12 cellular contexts compared by ENCODE assay signal in genomic region chr15:48939686-48940085, GRCh38. TPM values are rescaled to one million over a fixed set of nuclear protein-coding genes. Genes with fewer than 3 reads are reported as not detected.
DNase-seq lines count a peak whose midpoint lies in the region; TF ChIP-seq lines count a peak whose summit lies in the region.
"Had no signal": no experiment of that assay in that cellular context is flagged by ENCODE, and none has a peak within 500 bp of the region (broad histone marks: within the 10 kb centered on the region; RNA-seq: fewer than 3 reads in every experiment).

No MANE protein-coding gene starts in this region.

- peaks cover 46% of the 10 kb centered on the region for H3K4me1 Mint-ChIP-seq in activated T-helper 2 cell treated with anti-CD3 and anti-CD28 coated beads, Interferon-gamma antibody, Interleukin-2, Interleukin-4, amounts not matched to agents 10 μg/mL and 5 μg/mL and 100 μg/mL, durations not matched to agents 14 hours and 24 hours and 36 hours (ENCODE audit: low read depth)

- no peaks in the 10 kb centered on the region for H3K9me3 ChIP-seq in HEK293 (ENCODE audit: control insufficient read depth, insufficient read depth, low read depth, low read length)
- H3K9me3 ChIP-seq in ascending aorta: no peaks in the 10 kb centered on the region
- H3K9me3 ChIP-seq: gastroesophageal sphincter had no signal

- H3K4me3 ChIP-seq in HEK293 (ENCODE audit: low read depth, low read length) (no peak overlapping the region), ascending aorta (no peak overlapping the region)
- H3K4me3 ChIP-seq: gastroesophageal sphincter had no signal

- peaks cover 9% of the 10 kb centered on the region for H3K9me3 Mint-ChIP-seq in activated T-helper 2 cell treated with anti-CD3 and anti-CD28 coated beads, Interferon-gamma antibody, Interleukin-2, Interleukin-4, amounts not matched to agents 10 μg/mL and 5 μg/mL and 100 μg/mL, durations not matched to agents 14 hours and 24 hours and 36 hours

- peak overlapping the region; percentile 14 for H3K27ac Mint-ChIP-seq in activated T-helper 2 cell treated with anti-CD3 and anti-CD28 coated beads, Interferon-gamma antibody, Interleukin-2, Interleukin-4, amounts not matched to agents 10 μg/mL and 5 μg/mL and 100 μg/mL, durations not matched to agents 14 hours and 24 hours and 36 hours

- H3K36me3 ChIP-seq in HEK293 (ENCODE audit: control insufficient read depth in 2 of 2, insufficient read depth in 1 of 2, low read length in 2 of 2): no peaks in the 10 kb centered on the region
- no peaks in the 10 kb centered on the region for H3K36me3 ChIP-seq in ascending aorta
- H3K36me3 ChIP-seq: gastroesophageal sphincter had no signal

- intact Hi-C loops in activated T-helper 2 cell treated with anti-CD3 and anti-CD28 coated beads, Interferon-gamma antibody, Interleukin-2, Interleukin-4, amounts not matched to agents 10 μg/mL and 5 μg/mL and 100 μg/mL, durations not matched to agents 14 hours and 24 hours and 36 hours (cut with micrococcal nuclease): loop anchor here (1.0 to 2.0 kb wide), 3 partner anchors 10 to 51 kb away; no protein-coding TSS in a partner anchor
- intact Hi-C loops in ascending aorta (cut with DNase I): no loop called here

- DNase-seq in AG09319 (ENCODE audit: extremely low read depth, low read depth) (peak; percentile 78), hepatic stellate cell (ENCODE audit: low spot score) (peak; percentile 65), ascending aorta (ENCODE audit: low spot score in 2 of 2) (no peak), GDM1 (lab: John Stamatoyannopoulos, UW) (no peak), T-helper 2 cell (no peak)
- DNase-seq in activated T-helper 2 cell treated with anti-CD3 and anti-CD28 coated beads, Interferon-gamma antibody, Interleukin-2, Interleukin-4, amounts not matched to agents 10 μg/mL and 5 μg/mL and 100 μg/mL, durations not matched to agents 14 hours and 24 hours and 36 hours (ENCODE audit: low spot score): no peak
- no peak for DNase-seq in activated effector memory CD4-positive, alpha-beta T cell treated with Interleukin-2 at 50 U/mL for 16 hours
- DNase-seq: amygdala; NCI-H1930; stimulated activated naive CD8-positive, alpha-beta T cell treated with anti-CD3 and anti-CD28 coated beads, Interleukin-15, Interleukin-2, amounts not matched to agents 100 U/mL and 50 U/mL, for 24 hours had no signal

- CTCF ChIA-PET in HEK293 (lab: Yijun Ruan, JAX): no interaction called here

- TF ChIP-seq CTCF in AG09319 (IDR thresholded peaks at IDR 0.05; ENCODE audit: low read depth, low read length): no peak
- no peak for TF ChIP-seq CTCF in HEK293 (tag by site-specific recombination; IDR thresholded peaks at IDR 0.05)
- TF ChIP-seq CTCF in ascending aorta (IDR thresholded peaks at IDR 0.05): no peak

- POLR2A ChIA-PET in HEK293 (lab: Yijun Ruan, JAX): no interaction called here

- H3K4me3 Mint-ChIP-seq in activated T-helper 2 cell treated with anti-CD3 and anti-CD28 coated beads, Interferon-gamma antibody, Interleukin-2, Interleukin-4, amounts not matched to agents 10 μg/mL and 5 μg/mL and 100 μg/mL, durations not matched to agents 14 hours and 24 hours and 36 hours (ENCODE audit: low read depth): no peak overlapping the region

- no peaks in the 10 kb centered on the region for H3K4me1 ChIP-seq in HEK293 (ENCODE audit: control insufficient read depth, insufficient read depth, low read length)
- no peaks in the 10 kb centered on the region for H3K4me1 ChIP-seq in ascending aorta
- H3K4me1 ChIP-seq: gastroesophageal sphincter had no signal

- no peaks in the 10 kb centered on the region for H3K27me3 ChIP-seq in ascending aorta
- H3K27me3 ChIP-seq: gastroesophageal sphincter had no signal

- no peaks in the 10 kb centered on the region for H3K27me3 Mint-ChIP-seq in activated T-helper 2 cell treated with anti-CD3 and anti-CD28 coated beads, Interferon-gamma antibody, Interleukin-2, Interleukin-4, amounts not matched to agents 10 μg/mL and 5 μg/mL and 100 μg/mL, durations not matched to agents 14 hours and 24 hours and 36 hours (ENCODE audit: low read depth)

- H3K36me3 Mint-ChIP-seq in activated T-helper 2 cell treated with anti-CD3 and anti-CD28 coated beads, Interferon-gamma antibody, Interleukin-2, Interleukin-4, amounts not matched to agents 10 μg/mL and 5 μg/mL and 100 μg/mL, durations not matched to agents 14 hours and 24 hours and 36 hours (ENCODE audit: low read depth): peaks cover 25% of the 10 kb centered on the region

- H3K27ac ChIP-seq in HEK293 (ENCODE audit: extremely low read depth, low read depth, low read length) (no peak overlapping the region), ascending aorta (no peak overlapping the region)
- H3K27ac ChIP-seq: gastroesophageal sphincter had no signal

TF ChIP-seq in HEK293, 187 proteins besides CTCF, POLR2A, EP300 and RAD21:
- no peak for TF ChIP-seq GLI4 (tag by site-specific recombination; IDR thresholded peaks at IDR 0.05)
- TF ChIP-seq ZNF473 (tag by site-specific recombination; IDR thresholded peaks at IDR 0.05): no peak
- 0 out of 2 replicates have a peak, but pooled peaks have one; percentile 21 for TF ChIP-seq ZNF660 (tag by site-specific recombination; IDR thresholded peaks at IDR 0.05)
- no peak for TF ChIP-seq ZNF223 (tag by site-specific recombination; IDR thresholded peaks at IDR 0.05)
- TF ChIP-seq, protein P1, sequence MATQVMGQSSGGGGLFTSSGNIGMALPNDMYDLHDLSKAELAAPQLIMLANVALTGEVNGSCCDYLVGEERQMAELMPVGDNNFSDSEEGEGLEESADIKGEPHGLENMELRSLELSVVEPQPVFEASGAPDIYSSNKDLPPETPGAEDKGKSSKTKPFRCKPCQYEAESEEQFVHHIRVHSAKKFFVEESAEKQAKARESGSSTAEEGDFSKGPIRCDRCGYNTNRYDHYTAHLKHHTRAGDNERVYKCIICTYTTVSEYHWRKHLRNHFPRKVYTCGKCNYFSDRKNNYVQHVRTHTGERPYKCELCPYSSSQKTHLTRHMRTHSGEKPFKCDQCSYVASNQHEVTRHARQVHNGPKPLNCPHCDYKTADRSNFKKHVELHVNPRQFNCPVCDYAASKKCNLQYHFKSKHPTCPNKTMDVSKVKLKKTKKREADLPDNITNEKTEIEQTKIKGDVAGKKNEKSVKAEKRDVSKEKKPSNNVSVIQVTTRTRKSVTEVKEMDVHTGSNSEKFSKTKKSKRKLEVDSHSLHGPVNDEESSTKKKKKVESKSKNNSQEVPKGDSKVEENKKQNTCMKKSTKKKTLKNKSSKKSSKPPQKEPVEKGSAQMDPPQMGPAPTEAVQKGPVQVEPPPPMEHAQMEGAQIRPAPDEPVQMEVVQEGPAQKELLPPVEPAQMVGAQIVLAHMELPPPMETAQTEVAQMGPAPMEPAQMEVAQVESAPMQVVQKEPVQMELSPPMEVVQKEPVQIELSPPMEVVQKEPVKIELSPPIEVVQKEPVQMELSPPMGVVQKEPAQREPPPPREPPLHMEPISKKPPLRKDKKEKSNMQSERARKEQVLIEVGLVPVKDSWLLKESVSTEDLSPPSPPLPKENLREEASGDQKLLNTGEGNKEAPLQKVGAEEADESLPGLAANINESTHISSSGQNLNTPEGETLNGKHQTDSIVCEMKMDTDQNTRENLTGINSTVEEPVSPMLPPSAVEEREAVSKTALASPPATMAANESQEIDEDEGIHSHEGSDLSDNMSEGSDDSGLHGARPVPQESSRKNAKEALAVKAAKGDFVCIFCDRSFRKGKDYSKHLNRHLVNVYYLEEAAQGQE (tag by site-specific recombination; IDR thresholded peaks at IDR 0.05): no peak
- TF ChIP-seq, protein P2, sequence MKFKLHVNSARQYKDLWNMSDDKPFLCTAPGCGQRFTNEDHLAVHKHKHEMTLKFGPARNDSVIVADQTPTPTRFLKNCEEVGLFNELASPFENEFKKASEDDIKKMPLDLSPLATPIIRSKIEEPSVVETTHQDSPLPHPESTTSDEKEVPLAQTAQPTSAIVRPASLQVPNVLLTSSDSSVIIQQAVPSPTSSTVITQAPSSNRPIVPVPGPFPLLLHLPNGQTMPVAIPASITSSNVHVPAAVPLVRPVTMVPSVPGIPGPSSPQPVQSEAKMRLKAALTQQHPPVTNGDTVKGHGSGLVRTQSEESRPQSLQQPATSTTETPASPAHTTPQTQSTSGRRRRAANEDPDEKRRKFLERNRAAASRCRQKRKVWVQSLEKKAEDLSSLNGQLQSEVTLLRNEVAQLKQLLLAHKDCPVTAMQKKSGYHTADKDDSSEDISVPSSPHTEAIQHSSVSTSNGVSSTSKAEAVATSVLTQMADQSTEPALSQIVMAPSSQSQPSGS (tag by site-specific recombination; IDR thresholded peaks at IDR 0.05; ENCODE audit: low read depth): no peak
- TF ChIP-seq KLF7 (tag by site-specific recombination; IDR thresholded peaks at IDR 0.05; ENCODE audit: borderline replicate concordance): no peak
- TF ChIP-seq ZSCAN16 (tag by site-specific recombination; IDR thresholded peaks at IDR 0.05): no peak
TF ChIP-seq in HEK293: peak in this region for 1.

RNA-seq across cellular contexts. Expression of gene SHC4, which starts 24.0 kb away (rescaled TPM):
- 8.3 and 8.9 TPM in 2 replicates for total RNA-seq in activated T-helper 2 cell treated with anti-CD3 and anti-CD28 coated beads, Interferon-gamma antibody, Interleukin-2, Interleukin-4, amounts not matched to agents 10 μg/mL and 5 μg/mL and 100 μg/mL, durations not matched to agents 14 hours and 24 hours and 36 hours
- 7.2 TPM for total RNA-seq in ascending aorta

Comparison
In these comparisons a context has a peak if more than half of its experiments do, and no peak if none do; other contexts are left out.
1. DNase-seq: peak in AG09319 (single experiment) and hepatic stellate cell (single experiment); none in activated T-helper 2 cell treated with anti-CD3 and anti-CD28 coated beads, Interferon-gamma antibody, Interleukin-2, Interleukin-4, amounts not matched to agents 10 μg/mL and 5 μg/mL and 100 μg/mL, durations not matched to agents 14 hours and 24 hours and 36 hours (single experiment), activated effector memory CD4-positive, alpha-beta T cell treated with Interleukin-2 at 50 U/mL for 16 hours (single experiment), ascending aorta (0 of 2), GDM1 (single experiment) and T-helper 2 cell (0 of 5).